ENCODE assay signal across 1 cellular context in the genomic region with DNA sequence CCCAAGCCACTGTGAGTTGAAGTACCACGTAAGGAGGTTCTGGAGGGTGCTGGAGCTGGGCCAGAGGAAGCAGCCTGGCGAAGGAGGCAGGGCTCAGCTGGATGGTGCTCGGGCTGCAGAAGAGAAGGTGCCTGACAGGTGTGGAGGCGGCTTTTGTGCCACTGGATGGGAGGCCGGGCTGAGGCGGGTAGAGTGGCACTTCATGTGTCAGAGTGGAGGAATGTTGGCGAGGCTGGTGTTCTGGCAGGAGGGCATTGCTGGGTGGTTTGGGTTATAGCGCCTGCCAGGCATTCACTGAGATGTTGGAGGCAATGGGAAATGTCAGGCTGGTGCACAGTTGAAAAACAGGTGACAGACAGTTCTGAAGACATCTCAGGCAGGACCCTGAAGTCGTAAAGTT.
TF ChIP-seq lines count a peak whose summit lies in the region.

No MANE protein-coding gene starts in this region.

TF ChIP-seq in WTC11, 78 proteins besides CTCF, POLR2A, EP300 and RAD21 (continued from another document):
- TF ChIP-seq, protein P1, sequence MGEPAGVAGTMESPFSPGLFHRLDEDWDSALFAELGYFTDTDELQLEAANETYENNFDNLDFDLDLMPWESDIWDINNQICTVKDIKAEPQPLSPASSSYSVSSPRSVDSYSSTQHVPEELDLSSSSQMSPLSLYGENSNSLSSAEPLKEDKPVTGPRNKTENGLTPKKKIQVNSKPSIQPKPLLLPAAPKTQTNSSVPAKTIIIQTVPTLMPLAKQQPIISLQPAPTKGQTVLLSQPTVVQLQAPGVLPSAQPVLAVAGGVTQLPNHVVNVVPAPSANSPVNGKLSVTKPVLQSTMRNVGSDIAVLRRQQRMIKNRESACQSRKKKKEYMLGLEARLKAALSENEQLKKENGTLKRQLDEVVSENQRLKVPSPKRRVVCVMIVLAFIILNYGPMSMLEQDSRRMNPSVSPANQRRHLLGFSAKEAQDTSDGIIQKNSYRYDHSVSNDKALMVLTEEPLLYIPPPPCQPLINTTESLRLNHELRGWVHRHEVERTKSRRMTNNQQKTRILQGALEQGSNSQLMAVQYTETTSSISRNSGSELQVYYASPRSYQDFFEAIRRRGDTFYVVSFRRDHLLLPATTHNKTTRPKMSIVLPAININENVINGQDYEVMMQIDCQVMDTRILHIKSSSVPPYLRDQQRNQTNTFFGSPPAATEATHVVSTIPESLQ (CRISPR knock-in tag; IDR thresholded peaks at IDR 0.05) = no peak
- TF ChIP-seq SMAD3 (CRISPR knock-in tag; IDR thresholded peaks at IDR 0.05; ENCODE audit: borderline replicate concordance) (no peak), SMAD4 (CRISPR knock-in tag; IDR thresholded peaks at IDR 0.05) (no peak), CREM (CRISPR knock-in tag; IDR thresholded peaks at IDR 0.05) (no peak), ZNF532 (CRISPR knock-in tag; IDR thresholded peaks at IDR 0.05; ENCODE audit: borderline replicate concordance) (no peak), RELA (CRISPR knock-in tag; IDR thresholded peaks at IDR 0.05; ENCODE audit: borderline replicate concordance) (no peak), GABPB1 (CRISPR knock-in tag; IDR thresholded peaks at IDR 0.05) (no peak), ZBTB21 (CRISPR knock-in tag; IDR thresholded peaks at IDR 0.05; ENCODE audit: borderline replicate concordance) (no peak), FOXJ3 (CRISPR knock-in tag; IDR thresholded peaks at IDR 0.05; ENCODE audit: borderline replicate concordance) (no peak), NR2C2 (CRISPR knock-in tag; IDR thresholded peaks at IDR 0.05) (no peak), IRF1 (CRISPR knock-in tag; IDR thresholded peaks at IDR 0.05) (no peak), ETV6 (CRISPR knock-in tag; IDR thresholded peaks at IDR 0.05) (no peak), TEAD4 (CRISPR knock-in tag; IDR thresholded peaks at IDR 0.05) (no peak), ZNF671 (CRISPR knock-in tag; IDR thresholded peaks at IDR 0.05) (no peak)
- TF ChIP-seq, protein P2, sequence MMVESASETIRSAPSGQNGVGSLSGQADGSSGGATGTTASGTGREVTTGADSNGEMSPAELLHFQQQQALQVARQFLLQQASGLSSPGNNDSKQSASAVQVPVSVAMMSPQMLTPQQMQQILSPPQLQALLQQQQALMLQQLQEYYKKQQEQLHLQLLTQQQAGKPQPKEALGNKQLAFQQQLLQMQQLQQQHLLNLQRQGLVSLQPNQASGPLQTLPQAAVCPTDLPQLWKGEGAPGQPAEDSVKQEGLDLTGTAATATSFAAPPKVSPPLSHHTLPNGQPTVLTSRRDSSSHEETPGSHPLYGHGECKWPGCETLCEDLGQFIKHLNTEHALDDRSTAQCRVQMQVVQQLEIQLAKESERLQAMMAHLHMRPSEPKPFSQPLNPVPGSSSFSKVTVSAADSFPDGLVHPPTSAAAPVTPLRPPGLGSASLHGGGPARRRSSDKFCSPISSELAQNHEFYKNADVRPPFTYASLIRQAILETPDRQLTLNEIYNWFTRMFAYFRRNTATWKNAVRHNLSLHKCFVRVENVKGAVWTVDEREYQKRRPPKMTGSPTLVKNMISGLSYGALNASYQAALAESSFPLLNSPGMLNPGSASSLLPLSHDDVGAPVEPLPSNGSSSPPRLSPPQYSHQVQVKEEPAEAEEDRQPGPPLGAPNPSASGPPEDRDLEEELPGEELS (CRISPR knock-in tag; IDR thresholded peaks at IDR 0.05) = no peak
- TF ChIP-seq, protein P3, sequence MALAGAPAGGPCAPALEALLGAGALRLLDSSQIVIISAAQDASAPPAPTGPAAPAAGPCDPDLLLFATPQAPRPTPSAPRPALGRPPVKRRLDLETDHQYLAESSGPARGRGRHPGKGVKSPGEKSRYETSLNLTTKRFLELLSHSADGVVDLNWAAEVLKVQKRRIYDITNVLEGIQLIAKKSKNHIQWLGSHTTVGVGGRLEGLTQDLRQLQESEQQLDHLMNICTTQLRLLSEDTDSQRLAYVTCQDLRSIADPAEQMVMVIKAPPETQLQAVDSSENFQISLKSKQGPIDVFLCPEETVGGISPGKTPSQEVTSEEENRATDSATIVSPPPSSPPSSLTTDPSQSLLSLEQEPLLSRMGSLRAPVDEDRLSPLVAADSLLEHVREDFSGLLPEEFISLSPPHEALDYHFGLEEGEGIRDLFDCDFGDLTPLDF (CRISPR knock-in tag; IDR thresholded peaks at IDR 0.05) = no peak
- TF ChIP-seq, protein P4, sequence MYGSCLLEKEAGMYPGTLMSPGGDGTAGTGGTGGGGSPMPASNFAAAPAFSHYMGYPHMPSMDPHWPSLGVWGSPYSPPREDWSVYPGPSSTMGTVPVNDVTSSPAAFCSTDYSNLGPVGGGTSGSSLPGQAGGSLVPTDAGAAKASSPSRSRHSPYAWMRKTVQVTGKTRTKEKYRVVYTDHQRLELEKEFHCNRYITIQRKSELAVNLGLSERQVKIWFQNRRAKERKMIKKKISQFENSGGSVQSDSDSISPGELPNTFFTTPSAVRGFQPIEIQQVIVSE (CRISPR knock-in tag; IDR thresholded peaks at IDR 0.05; ENCODE audit: borderline replicate concordance) = no peak
